Comparison of ENCODE assay signal across 14 cellular contexts in genomic region chr13:53017433-53017970, GRCh38. TPM values are rescaled to one million over a fixed set of nuclear protein-coding genes. Genes with fewer than 3 reads are reported as not detected.
DNase-seq lines count a peak whose midpoint lies in the region; ATAC-seq and TF ChIP-seq lines count a peak whose summit lies in the region.
"Had no signal": no experiment of that assay in that cellular context is flagged by ENCODE, and none has a peak within 500 bp of the region (broad histone marks: within the 10 kb centered on the region; RNA-seq: fewer than 3 reads in every experiment).

No MANE protein-coding gene starts in this region.

- DNase-seq in GF-D8 (lab: John Stamatoyannopoulos, UW): peak; percentile 36
- DNase-seq in Kasumi-1 (lab: John Stamatoyannopoulos, UW): peak; percentile 11 to 17
- peak; percentile 57 for DNase-seq in lower lobe of right lung
- no peak for DNase-seq in testis
- DNase-seq in GM03348 (ENCODE audit: low spot score): no peak
- DNase-seq: ACHN; CD4-positive, alpha-beta memory T cell; DMS79 treated with DMSO at 0.1 percent for 48 hours; GM23248 had no signal

- H3K27ac ChIP-seq in lower lobe of right lung (no peak overlapping the region), testis (no peak overlapping the region)
- H3K27ac ChIP-seq: C4-2B, GM23248 had no signal

- H3K4me1 ChIP-seq in lower lobe of right lung: no peaks in the 10 kb centered on the region
- no peaks in the 10 kb centered on the region for H3K4me1 ChIP-seq in testis
- H3K4me1 ChIP-seq: HAP-1 had no signal

- no peaks in the 10 kb centered on the region for H3K36me3 ChIP-seq in lower lobe of right lung
- no peaks in the 10 kb centered on the region for H3K36me3 ChIP-seq in testis (ENCODE audit: low read depth, missing control alignments)
- H3K36me3 ChIP-seq: HAP-1 had no signal

- H3K27me3 ChIP-seq in lower lobe of right lung (ENCODE audit: low read depth) (peaks cover 7% of the 10 kb centered on the region), testis (no peaks in the 10 kb centered on the region)

- ATAC-seq in lower lobe of right lung (peak; percentile 35 to 53), GM18873 (IDR thresholded peaks at IDR 0.05; ENCODE audit: low FRiP score, unreplicated experiment) (no peak)

- H3K4me3 ChIP-seq in lower lobe of right lung (no peak overlapping the region), testis (no peak overlapping the region)
- H3K4me3 ChIP-seq: GM23248, HAP-1 had no signal

- no peak for TF ChIP-seq CTCF in lower lobe of right lung (IDR thresholded peaks at IDR 0.05)
- no peak for TF ChIP-seq CTCF in testis (IDR thresholded peaks at IDR 0.05)

- intact Hi-C loops in lower lobe of right lung (cut with DNase I) (no loop called here), testis (cut with DNase I; ENCODE audit: low total_unique reads) (no loop called here)

- 83 to 92% methylated on average over 5 of the region's 5 CpGs for WGBS in testis, 2 donors

- no peak for TF ChIP-seq POLR2A in testis (IDR thresholded peaks at IDR 0.05)

- H3K9me3 ChIP-seq in lower lobe of right lung (no peaks in the 10 kb centered on the region), testis (no peaks in the 10 kb centered on the region)
- H3K9me3 ChIP-seq: HAP-1 had no signal

RNA-seq across cellular contexts. Expression of gene OLFM4, which starts 11.1 kb away (rescaled TPM):
- total RNA-seq in lower lobe of right lung (not detected), testis (under 1 TPM; 0.08 to 0.19 TPM)
- 4.8 TPM for polyA plus RNA-seq in testis (ENCODE audit: insufficient read depth, low read depth, low replicate concordance)
- total RNA-seq: CD4-positive, alpha-beta memory T cell; GM23248; H4; HT1080 had no signal
- polyA plus RNA-seq: CD4-positive, alpha-beta memory T cell; GM23248 had no signal

Comparison
In these comparisons a context has a peak if more than half of its experiments do, and no peak if none do; other contexts are left out.
1. DNase-seq: peak in GF-D8 (single experiment), Kasumi-1 (2 of 2) and lower lobe of right lung (single experiment); none in testis (single experiment) and GM03348 (single experiment).